Comparison of ENCODE assay signal across 9 cellular contexts in genomic region chr6:110233769-110234374, GRCh38. TPM values are rescaled to one million over a fixed set of nuclear protein-coding genes. Genes with fewer than 3 reads are reported as not detected.
DNase-seq lines count a peak whose midpoint lies in the region; ATAC-seq, FAIRE-seq and TF ChIP-seq lines count a peak whose summit lies in the region.
"Had no signal": no experiment of that assay in that cellular context is flagged by ENCODE, and none has a peak within 500 bp of the region (broad histone marks: within the 10 kb centered on the region; RNA-seq: fewer than 3 reads in every experiment).

No MANE protein-coding gene starts in this region.

- no peak for FAIRE-seq in urothelium cell line (lab: Jason Lieb, UNC)

- H3K9ac ChIP-seq in fibroblast of lung (ENCODE audit: insufficient read depth, low read length): no peak overlapping the region

- H3K27me3 ChIP-seq in fibroblast of lung (ENCODE audit: control insufficient read depth, insufficient read depth, low read length): no peaks in the 10 kb centered on the region
- no peaks in the 10 kb centered on the region for H3K27me3 ChIP-seq in suprapubic skin

- H4K20me1 ChIP-seq in fibroblast of lung (ENCODE audit: control insufficient read depth, extremely low read depth, insufficient read depth, low read length): no peaks in the 10 kb centered on the region

- peaks cover 2% of the 10 kb centered on the region for H3K4me1 ChIP-seq in fibroblast of lung (ENCODE audit: control insufficient read depth, extremely low read depth, insufficient read depth, low read length)
- no peaks in the 10 kb centered on the region for H3K4me1 ChIP-seq in suprapubic skin

- TF ChIP-seq CTCF in GM20000 (IDR thresholded peaks at IDR 0.05; ENCODE audit: extremely low read depth, missing control alignments) (no peak), fibroblast of lung (conservative IDR thresholded peaks at IDR 0.05 in 1 of 2, IDR thresholded peaks at IDR 0.05 in 1 of 2; ENCODE audit: low read depth in 1 of 2, low read length in 2 of 2) (no peak), suprapubic skin (IDR thresholded peaks at IDR 0.05) (no peak)

- no peak for TF ChIP-seq EP300 in suprapubic skin (IDR thresholded peaks at IDR 0.05)

- 93% methylated on average over 2 of the region's 2 CpGs for WGBS in suprapubic skin

- no peak overlapping the region for H3K4me3 ChIP-seq in fibroblast of lung (replicated peaks in 1 of 4; ENCODE audit: control extremely low read depth in 1 of 4, insufficient read depth in 1 of 4, low read depth in 3 of 4, low read length in 4 of 4)
- H3K4me3 ChIP-seq in suprapubic skin: no peak overlapping the region

- no peaks in the 10 kb centered on the region for H3K79me2 ChIP-seq in fibroblast of lung (ENCODE audit: control insufficient read depth, insufficient read depth, low read length)

- H3K27ac ChIP-seq in fibroblast of lung (ENCODE audit: insufficient read depth, low read length) (no peak overlapping the region), suprapubic skin (no peak overlapping the region)
- H3K27ac ChIP-seq: HL-60 had no signal

- no peaks in the 10 kb centered on the region for H3K9me3 ChIP-seq in fibroblast of lung (ENCODE audit: control insufficient read depth, insufficient read depth, low read depth, low read length)
- no peaks in the 10 kb centered on the region for H3K9me3 ChIP-seq in suprapubic skin

- TF ChIP-seq POLR2A in suprapubic skin (IDR thresholded peaks at IDR 0.05): no peak

- H3K36me3 ChIP-seq in fibroblast of lung (ENCODE audit: control insufficient read depth, insufficient read depth, low read length) (no peaks in the 10 kb centered on the region), suprapubic skin (peaks cover 16% of the 10 kb centered on the region)

- H3K4me2 ChIP-seq in fibroblast of lung (ENCODE audit: extremely low read depth, insufficient read depth, low read length): peak overlapping the region; percentile 23

- DNase-seq in EH (ENCODE audit: low read depth) (peak; percentile 47), GM20000 (ENCODE audit: low spot score) (peak; percentile 64), fibroblast of lung (ENCODE audit: low read depth in 2 of 2) (peak; percentile 5 to 42), DMS153 treated with DMSO at 0.1 percent for 48 hours (lab: John Stamatoyannopoulos, UW; ENCODE audit: unreplicated experiment) (no peak), urothelium cell line (ENCODE audit: low spot score) (no peak), suprapubic skin (ENCODE audit: low spot score in 2 of 2) (no peak)
- DNase-seq in activated CD4-positive, alpha-beta T cell treated with anti-CD3 and anti-CD28 coated beads for 1 hour: no peak

- ATAC-seq in HG03520 (IDR thresholded peaks at IDR 0.05; ENCODE audit: unreplicated experiment): peak; percentile 93

- H2AFZ ChIP-seq in fibroblast of lung (ENCODE audit: low read length): no peak overlapping the region

RNA-seq across cellular contexts. Expression of gene CDC40, which starts 53.6 kb away (rescaled TPM):
- total RNA-seq in fibroblast of lung (20.3 and 22.1 TPM in 2 replicates), suprapubic skin (10 to 100 TPM; 12.3 to 18.6 (median 16.3) TPM)
- polyA plus RNA-seq in fibroblast of lung: 16.4 and 21.5 TPM in 2 replicates
- polyA plus RNA-seq in fibroblast of lung (2012): 14.1 and 15.0 TPM in 2 replicates
- 4.3 and 7.7 TPM in 2 replicates for polyA minus RNA-seq in fibroblast of lung (ENCODE audit: low replicate concordance)

RNA-seq across cellular contexts. Expression of gene WASF1, which starts 54.4 kb away (rescaled TPM):
- 8.5 and 13.2 TPM in 2 replicates for total RNA-seq in fibroblast of lung
- polyA plus RNA-seq in fibroblast of lung: 28.2 and 37.7 TPM in 2 replicates
- 13.9 and 19.0 TPM in 2 replicates for polyA plus RNA-seq in fibroblast of lung (2012)
- 11.6 and 20.0 TPM in 2 replicates for polyA minus RNA-seq in fibroblast of lung (ENCODE audit: low replicate concordance)
- 10 to 100 TPM in 1 of 4 donors, 1 to 10 TPM in 3; 5.9 to 10.9 (median 6.2) TPM for total RNA-seq in suprapubic skin

Comparison
In these comparisons a context has a peak if more than half of its experiments do, and no peak if none do; other contexts are left out.
1. DNase-seq: peak in EH (single experiment), GM20000 (single experiment) and fibroblast of lung (2 of 2); none in DMS153 treated with DMSO at 0.1 percent for 48 hours (single experiment), urothelium cell line (single experiment), suprapubic skin (0 of 2) and activated CD4-positive, alpha-beta T cell treated with anti-CD3 and anti-CD28 coated beads for 1 hour (single experiment).